ENCODE assay signal across 2 cellular contexts in the genomic region with DNA sequence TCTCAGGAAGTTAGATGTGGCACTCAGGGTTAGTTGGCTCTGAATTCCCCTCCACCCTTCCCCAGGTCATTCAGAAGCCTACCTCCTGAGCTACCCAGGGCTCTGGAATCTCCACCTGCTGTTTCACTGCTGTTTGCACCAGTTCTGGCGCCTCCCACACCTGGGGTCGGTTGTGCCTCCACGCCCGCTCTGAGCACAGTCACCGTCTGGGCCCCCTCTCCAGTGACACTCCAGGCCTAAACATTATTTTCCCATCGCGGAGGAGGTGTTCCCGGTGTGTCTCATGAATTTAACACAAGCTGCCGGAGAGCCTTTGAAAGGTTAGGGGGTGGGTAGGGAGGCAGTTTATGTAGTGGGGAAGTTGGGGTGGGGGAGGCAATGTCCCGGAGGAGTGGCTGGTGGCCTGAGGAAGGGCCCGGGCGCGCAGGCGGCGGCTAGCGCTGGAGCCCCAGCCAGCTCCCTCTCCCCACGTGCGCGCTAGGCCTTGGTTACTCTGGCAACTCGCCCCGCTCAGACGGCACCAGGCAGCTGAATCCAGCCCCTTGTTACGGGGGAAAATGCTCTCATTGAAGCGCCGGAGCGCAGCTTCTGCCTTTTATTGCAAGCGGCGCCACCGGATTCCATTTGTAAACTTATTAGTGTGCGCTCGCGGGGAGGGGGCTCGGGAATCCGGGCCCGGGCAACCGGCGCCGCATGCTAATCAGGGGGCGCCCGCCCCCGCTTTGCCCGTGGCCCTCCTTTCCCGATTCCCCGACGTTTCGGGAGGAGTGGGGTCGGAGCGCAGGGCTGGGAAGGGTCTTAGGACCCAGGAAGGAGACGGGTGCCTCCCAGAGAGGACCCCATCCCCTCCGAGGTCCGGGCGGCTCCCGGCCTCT.
TF ChIP-seq lines count a peak whose summit lies in the region.

No MANE protein-coding gene starts in this region.

TF ChIP-seq in Ishikawa, 13 proteins besides CTCF, POLR2A, EP300 and RAD21:
- TF ChIP-seq TAF1 (IDR thresholded peaks at IDR 0.05; ENCODE audit: low read depth) (no peak), CEBPB (IDR thresholded peaks at IDR 0.05) (no peak), ZBTB7A (IDR thresholded peaks at IDR 0.05; ENCODE audit: low read depth) (peak; percentile 57), TEAD4 (IDR thresholded peaks at IDR 0.05) (peak; percentile 85), FOXM1 (IDR thresholded peaks at IDR 0.05; ENCODE audit: borderline replicate concordance, low read depth) (no peak), TCF12 (IDR thresholded peaks at IDR 0.05; ENCODE audit: low read depth) (peak; percentile 56; the same call in 1 of the 2 replicates), NFIC (IDR thresholded peaks at IDR 0.05) (peak; percentile 31; the same call in 1 of the 2 replicates), CREB1 (IDR thresholded peaks at IDR 0.05; ENCODE audit: low read depth) (no peak), EGR1 (IDR thresholded peaks at IDR 0.05) (0 out of 2 replicates have a peak, but pooled peaks have one; percentile 7), YY1 (IDR thresholded peaks at IDR 0.05; ENCODE audit: low read depth) (no peak)
- TF ChIP-seq, protein P1, sequence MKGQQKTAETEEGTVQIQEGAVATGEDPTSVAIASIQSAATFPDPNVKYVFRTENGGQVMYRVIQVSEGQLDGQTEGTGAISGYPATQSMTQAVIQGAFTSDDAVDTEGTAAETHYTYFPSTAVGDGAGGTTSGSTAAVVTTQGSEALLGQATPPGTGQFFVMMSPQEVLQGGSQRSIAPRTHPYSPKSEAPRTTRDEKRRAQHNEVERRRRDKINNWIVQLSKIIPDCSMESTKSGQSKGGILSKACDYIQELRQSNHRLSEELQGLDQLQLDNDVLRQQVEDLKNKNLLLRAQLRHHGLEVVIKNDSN (IDR thresholded peaks at IDR 0.05): peak; percentile 33; the same call in 1 of the 2 replicates
- TF ChIP-seq, protein P2, sequence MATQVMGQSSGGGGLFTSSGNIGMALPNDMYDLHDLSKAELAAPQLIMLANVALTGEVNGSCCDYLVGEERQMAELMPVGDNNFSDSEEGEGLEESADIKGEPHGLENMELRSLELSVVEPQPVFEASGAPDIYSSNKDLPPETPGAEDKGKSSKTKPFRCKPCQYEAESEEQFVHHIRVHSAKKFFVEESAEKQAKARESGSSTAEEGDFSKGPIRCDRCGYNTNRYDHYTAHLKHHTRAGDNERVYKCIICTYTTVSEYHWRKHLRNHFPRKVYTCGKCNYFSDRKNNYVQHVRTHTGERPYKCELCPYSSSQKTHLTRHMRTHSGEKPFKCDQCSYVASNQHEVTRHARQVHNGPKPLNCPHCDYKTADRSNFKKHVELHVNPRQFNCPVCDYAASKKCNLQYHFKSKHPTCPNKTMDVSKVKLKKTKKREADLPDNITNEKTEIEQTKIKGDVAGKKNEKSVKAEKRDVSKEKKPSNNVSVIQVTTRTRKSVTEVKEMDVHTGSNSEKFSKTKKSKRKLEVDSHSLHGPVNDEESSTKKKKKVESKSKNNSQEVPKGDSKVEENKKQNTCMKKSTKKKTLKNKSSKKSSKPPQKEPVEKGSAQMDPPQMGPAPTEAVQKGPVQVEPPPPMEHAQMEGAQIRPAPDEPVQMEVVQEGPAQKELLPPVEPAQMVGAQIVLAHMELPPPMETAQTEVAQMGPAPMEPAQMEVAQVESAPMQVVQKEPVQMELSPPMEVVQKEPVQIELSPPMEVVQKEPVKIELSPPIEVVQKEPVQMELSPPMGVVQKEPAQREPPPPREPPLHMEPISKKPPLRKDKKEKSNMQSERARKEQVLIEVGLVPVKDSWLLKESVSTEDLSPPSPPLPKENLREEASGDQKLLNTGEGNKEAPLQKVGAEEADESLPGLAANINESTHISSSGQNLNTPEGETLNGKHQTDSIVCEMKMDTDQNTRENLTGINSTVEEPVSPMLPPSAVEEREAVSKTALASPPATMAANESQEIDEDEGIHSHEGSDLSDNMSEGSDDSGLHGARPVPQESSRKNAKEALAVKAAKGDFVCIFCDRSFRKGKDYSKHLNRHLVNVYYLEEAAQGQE (IDR thresholded peaks at IDR 0.05; ENCODE audit: low read depth): no peak
- TF ChIP-seq, protein P3, sequence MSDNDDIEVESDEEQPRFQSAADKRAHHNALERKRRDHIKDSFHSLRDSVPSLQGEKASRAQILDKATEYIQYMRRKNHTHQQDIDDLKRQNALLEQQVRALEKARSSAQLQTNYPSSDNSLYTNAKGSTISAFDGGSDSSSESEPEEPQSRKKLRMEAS (IDR thresholded peaks at IDR 0.05): peak; percentile 73
TF ChIP-seq in Ishikawa: peak in this region for 7.

TF ChIP-seq in GM12878, 131 proteins besides CTCF, POLR2A, EP300 and RAD21:
- TF ChIP-seq SREBF1 (IDR thresholded peaks at IDR 0.05; ENCODE audit: low read length) (no peak), HDAC6 (IDR thresholded peaks at IDR 0.05; ENCODE audit: unreplicated experiment) (no peak), FOXM1 (IDR thresholded peaks at IDR 0.05; ENCODE audit: low read depth, low read length) (no peak), BHLHE40 (IDR thresholded peaks at IDR 0.05; ENCODE audit: borderline replicate concordance in 1 of 2, low read depth in 2 of 2, low read length in 1 of 2) (0 out of 4 replicates have a peak, but pooled peaks of 1 of the 2 experiments have one; percentile 15), MTA2 (IDR thresholded peaks at IDR 0.05; ENCODE audit: low read depth) (no peak), EGR1 (IDR thresholded peaks at IDR 0.05; ENCODE audit: borderline replicate concordance in 1 of 2, low read depth in 2 of 2, low read length in 2 of 2) (peak in 1 of 2 experiments; percentile 5; a peak in 1 of 3 replicates), CHD1 (IDR thresholded peaks at IDR 0.05; ENCODE audit: low read depth, low read length) (no peak)
- TF ChIP-seq, protein P4, sequence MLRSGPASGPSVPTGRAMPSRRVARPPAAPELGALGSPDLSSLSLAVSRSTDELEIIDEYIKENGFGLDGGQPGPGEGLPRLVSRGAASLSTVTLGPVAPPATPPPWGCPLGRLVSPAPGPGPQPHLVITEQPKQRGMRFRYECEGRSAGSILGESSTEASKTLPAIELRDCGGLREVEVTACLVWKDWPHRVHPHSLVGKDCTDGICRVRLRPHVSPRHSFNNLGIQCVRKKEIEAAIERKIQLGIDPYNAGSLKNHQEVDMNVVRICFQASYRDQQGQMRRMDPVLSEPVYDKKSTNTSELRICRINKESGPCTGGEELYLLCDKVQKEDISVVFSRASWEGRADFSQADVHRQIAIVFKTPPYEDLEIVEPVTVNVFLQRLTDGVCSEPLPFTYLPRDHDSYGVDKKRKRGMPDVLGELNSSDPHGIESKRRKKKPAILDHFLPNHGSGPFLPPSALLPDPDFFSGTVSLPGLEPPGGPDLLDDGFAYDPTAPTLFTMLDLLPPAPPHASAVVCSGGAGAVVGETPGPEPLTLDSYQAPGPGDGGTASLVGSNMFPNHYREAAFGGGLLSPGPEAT (IDR thresholded peaks at IDR 0.05; ENCODE audit: low read depth): no peak
- TF ChIP-seq, protein P5, sequence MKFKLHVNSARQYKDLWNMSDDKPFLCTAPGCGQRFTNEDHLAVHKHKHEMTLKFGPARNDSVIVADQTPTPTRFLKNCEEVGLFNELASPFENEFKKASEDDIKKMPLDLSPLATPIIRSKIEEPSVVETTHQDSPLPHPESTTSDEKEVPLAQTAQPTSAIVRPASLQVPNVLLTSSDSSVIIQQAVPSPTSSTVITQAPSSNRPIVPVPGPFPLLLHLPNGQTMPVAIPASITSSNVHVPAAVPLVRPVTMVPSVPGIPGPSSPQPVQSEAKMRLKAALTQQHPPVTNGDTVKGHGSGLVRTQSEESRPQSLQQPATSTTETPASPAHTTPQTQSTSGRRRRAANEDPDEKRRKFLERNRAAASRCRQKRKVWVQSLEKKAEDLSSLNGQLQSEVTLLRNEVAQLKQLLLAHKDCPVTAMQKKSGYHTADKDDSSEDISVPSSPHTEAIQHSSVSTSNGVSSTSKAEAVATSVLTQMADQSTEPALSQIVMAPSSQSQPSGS (IDR thresholded peaks at IDR 0.05; ENCODE audit: low read length): no peak
